In genomic region chr4:143587703-143588102, GRCh38 we compare ENCODE assay signal across 15 cellular contexts.
DNase-seq lines count a peak whose midpoint lies in the region; ATAC-seq, FAIRE-seq and TF ChIP-seq lines count a peak whose summit lies in the region.
"Had no signal": no experiment of that assay in that cellular context is flagged by ENCODE, and none has a peak within 500 bp of the region (broad histone marks: within the 10 kb centered on the region; RNA-seq: fewer than 3 reads in every experiment).

No MANE protein-coding gene starts in this region.

- no peaks in the 10 kb centered on the region for H3F3A ChIP-seq in Loucy (ENCODE audit: low read depth)
- H3F3A ChIP-seq in neural cell (ENCODE audit: insufficient read depth, low read length, poor library complexity, severe bottlenecking): no peaks in the 10 kb centered on the region

- no peaks in the 10 kb centered on the region for H3K27me3 Mint-ChIP-seq in activated T-cell treated with anti-CD3 and anti-CD28 coated beads, Interleukin-2, amount 50 U/mL, for 4 hours (ENCODE audit: low read depth)

- H3K4me3 ChIP-seq in Loucy (ENCODE audit: low read length, poor library complexity, severe bottlenecking) (no peak overlapping the region), K562 (no peak overlapping the region), neural cell (ENCODE audit: low read length) (no peak overlapping the region), BE2C (ENCODE audit: low read depth, low read length) (no peak overlapping the region)
- H3K4me3 ChIP-seq: left lung, SK-N-MC had no signal

- TF ChIP-seq EP300 in K562 (IDR thresholded peaks at IDR 0.05; ENCODE audit: low read length) (no peak), neural cell (conservative IDR thresholded peaks at IDR 0.05; ENCODE audit: poor library complexity, severe bottlenecking) (no peak)

- H3K4me3 Mint-ChIP-seq in activated T-cell treated with anti-CD3 and anti-CD28 coated beads, Interleukin-2, amount 50 U/mL, for 4 hours: no peak overlapping the region

- H3K9me3 ChIP-seq in Loucy (ENCODE audit: insufficient read depth, low read depth, low read length) (no peaks in the 10 kb centered on the region; the same call in 1 of the 2 replicates), K562 (replicated peaks; ENCODE audit: control insufficient read depth, insufficient read depth, low read depth, low read length) (0 out of 2 replicates have a peak, but pooled peaks cover 4% of the 10 kb centered on the region), neural cell (ENCODE audit: low read length) (no peaks in the 10 kb centered on the region), BE2C (no peaks in the 10 kb centered on the region)

- peak; percentile 7 for DNase-seq in DMS 273 (lab: John Stamatoyannopoulos, UW; ENCODE audit: unreplicated experiment)
- DNase-seq in DMS 273 treated with DMSO at 0.1 percent for 48 hours (lab: John Stamatoyannopoulos, UW): no peak
- DNase-seq in K562 (ENCODE audit: extremely low read depth in 1 of 4, low spot score in 3 of 4): peak in 2 of 4 experiments; percentile 6 to 35
- DNase-seq in activated T-cell treated with anti-CD3 and anti-CD28 coated beads, Interleukin-2, amount 50 U/mL, for 4 hours: no peak
- no peak for DNase-seq in BE2C
- no peak for DNase-seq in NCI-H2081 treated with DMSO at 0.1 percent for 48 hours (lab: John Stamatoyannopoulos, UW)
- DNase-seq: activated CD4-positive, alpha-beta T cell treated with anti-CD3 and anti-CD28 coated beads for 4 hours; cerebellar nuclear complex; DMS153; left lung; NCI-H510A; stimulated activated CD4-positive, alpha-beta T cell treated with anti-CD3 and anti-CD28 coated beads, Interleukin-4, amount 100 ng/mL, for 4 hours had no signal

- H3K9me1 ChIP-seq in K562 (ENCODE audit: control insufficient read depth, insufficient read depth, low read length): no peaks in the 10 kb centered on the region

- H3K4me2 ChIP-seq in Loucy (ENCODE audit: low read depth, low read length, poor library complexity, severe bottlenecking): no peak overlapping the region
- no peak overlapping the region for H3K4me2 ChIP-seq in K562 (ENCODE audit: insufficient read depth, low read length)
- no peak overlapping the region for H3K4me2 ChIP-seq in neural cell (ENCODE audit: low read length)

- peaks cover 28% of the 10 kb centered on the region for H3K9me3 Mint-ChIP-seq in activated T-cell treated with anti-CD3 and anti-CD28 coated beads, Interleukin-2, amount 50 U/mL, for 4 hours

- intact Hi-C loops in K562 (cut with micrococcal nuclease): no loop called here

- BruUV-seq in K562 (replicated peaks; lab: Mats Ljungman, UMichigan): no TSS peak

- in situ Hi-C loops in K562 (cut with MboI): no loop called here

- TF ChIP-seq CTCF in Loucy (conservative IDR thresholded peaks at IDR 0.05; ENCODE audit: low read length): peak; percentile 51
- peak in 2 of 3 experiments; percentile 26 to 35; a peak in 2 of 6 replicates for TF ChIP-seq CTCF in K562 (IDR thresholded peaks at IDR 0.05 in 2 of 3, conservative IDR thresholded peaks at IDR 0.05 in 1 of 3; ENCODE audit: insufficient read depth in 2 of 3, low read depth in 1 of 3, low read length in 3 of 3)
- TF ChIP-seq CTCF in neural cell (IDR thresholded peaks at IDR 0.05; ENCODE audit: poor library complexity, severe bottlenecking): peak; percentile 49
- TF ChIP-seq CTCF in BE2C (IDR thresholded peaks at IDR 0.05; ENCODE audit: low read depth, low read length): no peak

- TF ChIP-seq RAD21 in K562 (CRISPR knock-in tag; conservative IDR thresholded peaks at IDR 0.05 in 1 of 2, IDR thresholded peaks at IDR 0.05 in 1 of 2) (peak; percentile 22 to 45; a peak in 3 of 4 replicates), neural cell (conservative IDR thresholded peaks at IDR 0.05) (peak; percentile 52)

- no peak for TF ChIP-seq POLR2A in K562 (conservative IDR thresholded peaks at IDR 0.05)

- H3K36me3 ChIP-seq in Loucy (ENCODE audit: insufficient read depth, low read length) (no peaks in the 10 kb centered on the region), K562 (ENCODE audit: control insufficient read depth, insufficient read depth, low read length) (no peaks in the 10 kb centered on the region), neural cell (ENCODE audit: insufficient read depth, low read length) (no peaks in the 10 kb centered on the region), BE2C (no peaks in the 10 kb centered on the region)
- H3K36me3 ChIP-seq: left lung had no signal

- H4K20me1 ChIP-seq in Loucy (ENCODE audit: insufficient read depth, low read length, poor library complexity, severe bottlenecking) (no peaks in the 10 kb centered on the region), K562 (replicated peaks; ENCODE audit: control insufficient read depth, insufficient read depth, low read length) (no peaks in the 10 kb centered on the region), neural cell (ENCODE audit: insufficient read depth) (no peaks in the 10 kb centered on the region)

- peak; percentile 75 for ATAC-seq in K562
- ATAC-seq in activated T-cell treated with anti-CD3 and anti-CD28 coated beads, Interleukin-2, amount 50 U/mL, for 4 hours: no peak
- ATAC-seq: left lung had no signal

- H3K4me1 ChIP-seq in Loucy (ENCODE audit: insufficient read depth, low read length, poor library complexity, severe bottlenecking) (no peaks in the 10 kb centered on the region), K562 (replicated peaks in 1 of 2; ENCODE audit: control insufficient read depth in 2 of 2, insufficient read depth in 2 of 2, low read length in 2 of 2) (no peaks in the 10 kb centered on the region), BE2C (no peaks in the 10 kb centered on the region)
- H3K4me1 ChIP-seq: left lung had no signal

- H3K9me2 ChIP-seq in Loucy (replicated peaks; ENCODE audit: low read depth, low read length) (no peaks in the 10 kb centered on the region), neural cell (ENCODE audit: insufficient read depth, low read length) (no peaks in the 10 kb centered on the region)

- H3K27ac ChIP-seq in K562 (ENCODE audit: extremely low read depth, low read depth, low read length): no peak overlapping the region
- H3K27ac ChIP-seq in neural cell (ENCODE audit: low read length): no peak overlapping the region
- H3K27ac ChIP-seq: left lung, SK-N-MC had no signal

- CTCF ChIA-PET in K562 (lab: Yijun Ruan, JAX; ENCODE audit: low intra/inter-chr PET ratio): no interaction called here

- POLR2A ChIA-PET in K562 (lab: Yijun Ruan, JAX): no interaction called here

- H2AFZ ChIP-seq in Loucy (ENCODE audit: low read length) (no peak overlapping the region), K562 (ENCODE audit: low read depth, low read length) (no peak overlapping the region), neural cell (ENCODE audit: low read depth, low read length) (no peak overlapping the region)

- H3K9ac ChIP-seq in Loucy (ENCODE audit: low read depth, low read length, poor library complexity, severe bottlenecking) (no peak overlapping the region), K562 (ENCODE audit: insufficient read depth in 1 of 2, low read depth in 2 of 2, low read length in 2 of 2) (no peak overlapping the region), neural cell (ENCODE audit: low read length) (no peak overlapping the region)

- H3K36me3 Mint-ChIP-seq in activated T-cell treated with anti-CD3 and anti-CD28 coated beads, Interleukin-2, amount 50 U/mL, for 4 hours (ENCODE audit: insufficient read depth): peaks cover 4% of the 10 kb centered on the region

- no peaks in the 10 kb centered on the region for H3K4me1 Mint-ChIP-seq in activated T-cell treated with anti-CD3 and anti-CD28 coated beads, Interleukin-2, amount 50 U/mL, for 4 hours (ENCODE audit: low read depth)

- no peaks in the 10 kb centered on the region for H3K27me3 ChIP-seq in Loucy (ENCODE audit: insufficient read depth, low read length, poor library complexity, severe bottlenecking)
- no peaks in the 10 kb centered on the region for H3K27me3 ChIP-seq in K562 (ENCODE audit: control insufficient read depth in 2 of 2, insufficient read depth in 2 of 2, low read length in 2 of 2)
- no peaks in the 10 kb centered on the region for H3K27me3 ChIP-seq in neural cell (ENCODE audit: insufficient read depth, low read depth, low read length)
- H3K27me3 ChIP-seq in BE2C: no peaks in the 10 kb centered on the region
- H3K27me3 ChIP-seq: left lung had no signal

- H3K79me2 ChIP-seq in Loucy (ENCODE audit: insufficient read depth, low read length) (no peaks in the 10 kb centered on the region), K562 (ENCODE audit: control insufficient read depth, insufficient read depth, low read length) (no peaks in the 10 kb centered on the region), neural cell (replicated peaks; ENCODE audit: insufficient read depth, low read length) (no peaks in the 10 kb centered on the region)

- FAIRE-seq in K562 (lab: Jason Lieb, UNC): no peak

TF ChIP-seq in K562, 482 proteins besides CTCF, POLR2A, EP300 and RAD21:
- TF ChIP-seq GTF2F1 (IDR thresholded peaks at IDR 0.05; ENCODE audit: low read depth, low read length) (no peak), TRIM24 (IDR thresholded peaks at IDR 0.05) (no peak), ARID1B (IDR thresholded peaks at IDR 0.05) (no peak), PTTG1 (tag; IDR thresholded peaks at IDR 0.05; ENCODE audit: low read depth) (no peak)

TF ChIP-seq in neural cell, 6 proteins besides CTCF, POLR2A, EP300 and RAD21:
- TF ChIP-seq POLR2AphosphoS5 (IDR thresholded peaks at IDR 0.05) (no peak), SMC3 (conservative IDR thresholded peaks at IDR 0.05; ENCODE audit: poor library complexity) (peak; percentile 48)
